Comparison of ENCODE assay signal across 18 cellular contexts in the genomic region with DNA sequence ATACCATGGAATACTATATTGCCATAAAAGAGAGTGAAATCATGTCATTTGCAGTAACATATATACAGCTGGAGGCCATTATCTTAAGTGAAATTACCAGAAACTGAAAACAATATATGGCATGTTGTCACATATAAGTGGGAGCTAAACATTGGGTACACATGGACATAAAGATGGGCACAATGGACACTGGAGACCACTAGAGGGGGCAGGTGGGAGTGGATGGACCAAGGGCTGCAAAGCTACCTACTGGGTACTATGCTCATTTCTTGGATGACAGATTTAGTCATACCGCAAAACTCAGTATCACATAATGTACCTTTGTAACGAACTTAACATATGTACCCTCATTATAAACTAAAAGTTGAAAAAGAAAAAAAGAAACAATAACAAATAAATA.
DNase-seq lines count a peak whose midpoint lies in the region; ATAC-seq, FAIRE-seq and TF ChIP-seq lines count a peak whose summit lies in the region.
"Had no signal": no experiment of that assay in that cellular context is flagged by ENCODE, and none has a peak within 500 bp of the region (broad histone marks: within the 10 kb centered on the region; RNA-seq: fewer than 3 reads in every experiment).

No MANE protein-coding gene starts in this region.

- no peak overlapping the region for H3K27ac ChIP-seq in brain microvascular endothelial cell
- H3K27ac ChIP-seq in effector memory CD4-positive, alpha-beta T cell (ENCODE audit: insufficient read depth, low read length, poor library complexity, severe bottlenecking) = no peak overlapping the region
- H3K27ac ChIP-seq: gastroesophageal sphincter, ovary had no signal

- TF ChIP-seq CTCF in D721Med (IDR thresholded peaks at IDR 0.05; ENCODE audit: insufficient read depth, missing control alignments) (peak; percentile 11), NB4 (IDR thresholded peaks at IDR 0.05; ENCODE audit: low read depth, low read length) (peak; percentile 50), brain microvascular endothelial cell (IDR thresholded peaks at IDR 0.05; ENCODE audit: low read depth, low read length, missing control alignments) (peak; percentile 43), nephron progenitor cell (IDR thresholded peaks at IDR 0.05) (peak; percentile 52)

- no peaks in the 10 kb centered on the region for H3K4me1 ChIP-seq in effector memory CD4-positive, alpha-beta T cell (ENCODE audit: control insufficient read depth, insufficient read depth, low read length, poor library complexity, severe bottlenecking)
- H3K4me1 ChIP-seq: gastroesophageal sphincter had no signal

- no peaks in the 10 kb centered on the region for H3K27me3 Mint-ChIP-seq in nephron progenitor cell (ENCODE audit: low read depth, poor library complexity)
- H3K27me3 Mint-ChIP-seq: activated CD4-positive, alpha-beta memory T cell treated with anti-CD3 and anti-CD28 coated beads for 36 hours had no signal

- H3K4me3 Mint-ChIP-seq in nephron progenitor cell = no peak overlapping the region
- H3K4me3 Mint-ChIP-seq: activated CD4-positive, alpha-beta memory T cell treated with anti-CD3 and anti-CD28 coated beads for 36 hours; activated T-helper 1 cell treated with anti-CD3 and anti-CD28 coated beads, Interleukin-12 subunit alpha, Interleukin-12 subunit beta, Interleukin-2, Interleukin-4 antibody, amounts not matched to agents 30 ng/mL and 10 ng/mL and 1 ng/mL, durations not matched to agents 14 hours and 24 hours and 36 hours had no signal

- no peaks in the 10 kb centered on the region for H3K36me3 Mint-ChIP-seq in nephron progenitor cell (ENCODE audit: low read depth)
- H3K36me3 Mint-ChIP-seq: activated CD4-positive, alpha-beta memory T cell treated with anti-CD3 and anti-CD28 coated beads for 36 hours had no signal

- H3K4me3 ChIP-seq in NB4 (ENCODE audit: low read depth, low read length) (no peak overlapping the region), brain microvascular endothelial cell (ENCODE audit: low read depth, low read length) (no peak overlapping the region)
- H3K4me3 ChIP-seq in effector memory CD4-positive, alpha-beta T cell (ENCODE audit: insufficient read depth, low read depth, low read length, poor library complexity, severe bottlenecking) = no peak overlapping the region
- H3K4me3 ChIP-seq: gastroesophageal sphincter, ovary had no signal

- H3K9me3 Mint-ChIP-seq in nephron progenitor cell = no peaks in the 10 kb centered on the region

- H3K9me3 ChIP-seq in effector memory CD4-positive, alpha-beta T cell (ENCODE audit: control insufficient read depth, low read length) = no peaks in the 10 kb centered on the region
- H3K9me3 ChIP-seq: gastroesophageal sphincter, ovary had no signal

- H3K36me3 ChIP-seq in brain microvascular endothelial cell (replicated peaks) = no peaks in the 10 kb centered on the region
- no peaks in the 10 kb centered on the region for H3K36me3 ChIP-seq in effector memory CD4-positive, alpha-beta T cell (ENCODE audit: control insufficient read depth, insufficient read depth, low read length)
- H3K36me3 ChIP-seq: gastroesophageal sphincter, ovary had no signal

- DNase-seq in D721Med (ENCODE audit: insufficient read length, low spot score) = no peak
- peak; percentile 36 for DNase-seq in NB4 (ENCODE audit: low read depth)
- no peak for DNase-seq in brain microvascular endothelial cell
- peak; percentile 35 for DNase-seq in nephron progenitor cell
- no peak for DNase-seq in effector memory CD4-positive, alpha-beta T cell
- DNase-seq: activated CD4-positive, alpha-beta memory T cell treated with anti-CD3 and anti-CD28 coated beads for 36 hours; C1 segment of cervical spinal cord; kidney glomerular epithelial cell; NCI-H1930; ovary; SHP77 treated with DMSO at 0.1 percent for 48 hours; stimulated activated naive CD4-positive, alpha-beta T cell treated with Interleukin-2 at 50 U/mL for 16 hours had no signal

- ATAC-seq in HG03342 (IDR thresholded peaks at IDR 0.05; ENCODE audit: unreplicated experiment) (no peak), GM19351 (IDR thresholded peaks at IDR 0.05; ENCODE audit: unreplicated experiment) (no peak)
- ATAC-seq: gastroesophageal sphincter had no signal

- no peak for FAIRE-seq in D721Med (lab: Jason Lieb, UNC)
- FAIRE-seq: G401.6, TTC549 had no signal

- H3K27me3 ChIP-seq in brain microvascular endothelial cell (replicated peaks) = no peaks in the 10 kb centered on the region
- H3K27me3 ChIP-seq in effector memory CD4-positive, alpha-beta T cell (replicated peaks; ENCODE audit: control insufficient read depth, insufficient read depth, low read length, poor library complexity, severe bottlenecking) = no peaks in the 10 kb centered on the region
- H3K27me3 ChIP-seq: gastroesophageal sphincter, ovary had no signal

- no peak for TF ChIP-seq POLR2A in NB4 (IDR thresholded peaks at IDR 0.05; ENCODE audit: extremely low read depth, insufficient read length)

- no peak overlapping the region for H3K27ac Mint-ChIP-seq in nephron progenitor cell
- H3K27ac Mint-ChIP-seq: activated CD4-positive, alpha-beta memory T cell treated with anti-CD3 and anti-CD28 coated beads for 36 hours; activated T-helper 1 cell treated with anti-CD3 and anti-CD28 coated beads, Interleukin-12 subunit alpha, Interleukin-12 subunit beta, Interleukin-2, Interleukin-4 antibody, amounts not matched to agents 30 ng/mL and 10 ng/mL and 1 ng/mL, durations not matched to agents 14 hours and 24 hours and 36 hours had no signal

- in situ Hi-C loops in brain microvascular endothelial cell (cut with HindIII; ENCODE audit: low pct_ligation_motif_present, low sequenced_read_pairs) = no loop called here

- no peaks in the 10 kb centered on the region for H3K4me1 Mint-ChIP-seq in nephron progenitor cell

Comparison
In these comparisons a context has a peak if more than half of its experiments do, and no peak if none do; other contexts are left out.
1. DNase-seq: peak in NB4 (single experiment) and nephron progenitor cell (single experiment); none in D721Med (single experiment), brain microvascular endothelial cell (single experiment) and effector memory CD4-positive, alpha-beta T cell (0 of 3).
2. Peak in every context shown above with its lines, with median percentiles within 50 percentile points of each other: CTCF ChIP-seq.